In the genomic region with DNA sequence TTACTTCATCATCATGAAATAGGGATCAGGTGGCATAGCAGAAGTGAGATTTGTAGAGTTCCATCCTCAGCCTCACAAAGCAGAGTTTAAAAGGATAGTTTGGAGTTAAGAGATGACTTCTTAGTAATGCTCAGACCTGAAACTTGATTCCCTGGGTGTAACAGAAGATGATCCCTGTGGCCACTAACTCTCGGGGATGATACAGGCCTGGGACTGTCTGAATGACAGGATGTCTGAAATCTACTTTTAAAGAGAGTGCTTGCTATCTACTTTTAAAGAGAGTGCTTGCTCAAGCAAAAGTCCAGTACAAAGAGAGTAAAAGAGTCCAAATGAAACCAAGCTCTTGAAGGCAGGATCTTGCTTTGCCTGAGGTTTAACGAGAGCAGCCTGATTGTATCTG, we compare ENCODE assay signal across 32 cellular contexts. TPM values are rescaled to one million over a fixed set of nuclear protein-coding genes. Genes with fewer than 3 reads are reported as not detected.
"Had no signal": no experiment of that assay in that cellular context is flagged by ENCODE, and none has a peak within 500 bp of the region (broad histone marks: within the 10 kb centered on the region; RNA-seq: fewer than 3 reads in every experiment).

No MANE protein-coding gene starts in this region.

- H3K4me3 Mint-ChIP-seq: activated CD4-positive, alpha-beta T cell treated with anti-CD3 and anti-CD28 coated beads for 36 hours; activated CD8-positive, alpha-beta memory T cell treated with anti-CD3 and anti-CD28 coated beads, Interleukin-2, amount 10 ng/mL, durations not matched to agents 7 days and 5 days; activated CD8-positive, alpha-beta T cell treated with anti-CD3 and anti-CD28 coated beads, Interleukin-2, amount 10 ng/mL, durations not matched to agents 7 days and 5 days; naive B cell; neural crest cell; stimulated activated memory B cell treated with anti-CD40 and anti-IgM and Interleukin-4, amounts not matched to agents 10 μg/mL and 1 μg/mL and 100 μg/mL, for 72 hours; stimulated activated naive CD8-positive, alpha-beta T cell treated with anti-CD3 and anti-CD28 coated beads, Interleukin-15, amount 100 ng/mL, for 72 hours; type B pancreatic cell had no signal

- H3K4me3 ChIP-seq: gastroesophageal sphincter, hepatocyte, mucosa of descending colon, right atrium auricular region, skin epidermis, uterus had no signal

- H3K4me1 ChIP-seq: gastroesophageal sphincter, parathyroid adenoma, right atrium auricular region had no signal

- ATAC-seq: activated CD4-positive, alpha-beta T cell treated with anti-CD3 and anti-CD28 coated beads for 36 hours; activated CD8-positive, alpha-beta memory T cell treated with anti-CD3 and anti-CD28 coated beads, Interleukin-2, amount 10 ng/mL, durations not matched to agents 7 days and 5 days; activated CD8-positive, alpha-beta T cell treated with anti-CD3 and anti-CD28 coated beads, Interleukin-2, amount 10 ng/mL, durations not matched to agents 7 days and 5 days; activated naive CD4-positive, alpha-beta T cell treated with anti-CD3 and anti-CD28 coated beads, Interleukin-2, amount 50 U/mL, for 72 hours; gastroesophageal sphincter; left cardiac atrium; left ventricle myocardium superior; mucosa of descending colon; stimulated activated memory B cell treated with anti-CD40 and anti-IgM and Interleukin-4, amounts not matched to agents 10 μg/mL and 1 μg/mL and 100 μg/mL, for 72 hours; stimulated activated naive CD8-positive, alpha-beta T cell treated with anti-CD3 and anti-CD28 coated beads, Interleukin-15, amount 100 ng/mL, for 72 hours had no signal

- H3K27ac ChIP-seq: gastroesophageal sphincter, hepatocyte, parathyroid adenoma, right atrium auricular region, skin epidermis, uterus had no signal

- H3K27ac Mint-ChIP-seq: activated CD4-positive, alpha-beta T cell treated with anti-CD3 and anti-CD28 coated beads for 36 hours; activated CD8-positive, alpha-beta memory T cell treated with anti-CD3 and anti-CD28 coated beads, Interleukin-2, amount 10 ng/mL, durations not matched to agents 7 days and 5 days; activated CD8-positive, alpha-beta T cell treated with anti-CD3 and anti-CD28 coated beads, Interleukin-2, amount 10 ng/mL, durations not matched to agents 7 days and 5 days; naive B cell; stimulated activated memory B cell treated with anti-CD40 and anti-IgM and Interleukin-4, amounts not matched to agents 10 μg/mL and 1 μg/mL and 100 μg/mL, for 72 hours; type B pancreatic cell had no signal

- H3K9ac ChIP-seq: parathyroid adenoma had no signal

- H2AFZ ChIP-seq: hepatocyte, parathyroid adenoma had no signal

- H3K4me2 ChIP-seq: hepatocyte had no signal

- H3K4me1 Mint-ChIP-seq: activated CD4-positive, alpha-beta T cell treated with anti-CD3 and anti-CD28 coated beads for 36 hours; activated CD8-positive, alpha-beta memory T cell treated with anti-CD3 and anti-CD28 coated beads, Interleukin-2, amount 10 ng/mL, durations not matched to agents 7 days and 5 days; neural crest cell had no signal

- H3K27me3 ChIP-seq: hepatocyte, right atrium auricular region, uterus had no signal

- DNase-seq: activated CD4-positive, alpha-beta T cell treated with anti-CD3 and anti-CD28 coated beads for 36 hours; activated CD4-positive, CD25-positive, alpha-beta regulatory T cell; activated CD8-positive, alpha-beta memory T cell treated with anti-CD3 and anti-CD28 coated beads, Interleukin-2, amount 10 ng/mL, durations not matched to agents 7 days and 5 days; activated CD8-positive, alpha-beta T cell treated with anti-CD3 and anti-CD28 coated beads, Interleukin-2, amount 10 ng/mL, durations not matched to agents 7 days and 5 days; activated naive CD4-positive, alpha-beta T cell; activated T-cell treated with anti-CD3 and anti-CD28 coated beads, Interleukin-2, amount 50 U/mL, for 48 hours; effector CD8-positive, alpha-beta T cell; left cardiac atrium; left ventricle myocardium superior; mucosa of descending colon; naive B cell; occipital lobe; stimulated activated CD4-positive, alpha-beta T cell treated with anti-CD3 and anti-CD28 coated beads, Interleukin-4, amount 100 ng/mL, for 24 hours; stimulated activated naive CD8-positive, alpha-beta T cell treated with anti-CD3 and anti-CD28 coated beads, Interleukin-15, amount 100 ng/mL, for 72 hours; substantia nigra; T-helper 2 cell; uterus had no signal

- H3K9me3 ChIP-seq: mucosa of descending colon, right atrium auricular region, uterus had no signal

- H3K27me3 Mint-ChIP-seq: activated CD8-positive, alpha-beta memory T cell treated with anti-CD3 and anti-CD28 coated beads, Interleukin-2, amount 10 ng/mL, durations not matched to agents 7 days and 5 days; naive B cell; type B pancreatic cell had no signal

- FAIRE-seq: colon, endometrium, keratinocyte had no signal

- H3K36me3 Mint-ChIP-seq: activated CD8-positive, alpha-beta memory T cell treated with anti-CD3 and anti-CD28 coated beads, Interleukin-2, amount 10 ng/mL, durations not matched to agents 7 days and 5 days; naive B cell; stimulated activated memory B cell treated with anti-CD40 and anti-IgM and Interleukin-4, amounts not matched to agents 10 μg/mL and 1 μg/mL and 100 μg/mL, for 72 hours had no signal

- H3K36me3 ChIP-seq: gastroesophageal sphincter, right atrium auricular region, uterus had no signal

- H3K79me2 ChIP-seq: hepatocyte, parathyroid adenoma had no signal

RNA-seq across cellular contexts. Expression of gene ADAMTS16, which starts 14.6 kb away (rescaled TPM):
- total RNA-seq: activated CD4-positive, alpha-beta T cell treated with anti-CD3 and anti-CD28 coated beads for 36 hours; activated CD8-positive, alpha-beta memory T cell treated with anti-CD3 and anti-CD28 coated beads, Interleukin-2, amount 10 ng/mL, durations not matched to agents 7 days and 5 days; activated CD8-positive, alpha-beta T cell treated with anti-CD3 and anti-CD28 coated beads, Interleukin-2, amount 10 ng/mL, durations not matched to agents 7 days and 5 days; activated naive CD4-positive, alpha-beta T cell treated with anti-CD3 and anti-CD28 coated beads, Interleukin-2, amount 50 U/mL, for 72 hours; dermis microvascular lymphatic vessel endothelial cell; left ventricle myocardium superior; lung microvascular endothelial cell; pulmonary artery endothelial cell; right atrium auricular region had no signal
- polyA plus RNA-seq: keratinocyte had no signal
